8 cellular contexts compared by ENCODE assay signal in the genomic region with DNA sequence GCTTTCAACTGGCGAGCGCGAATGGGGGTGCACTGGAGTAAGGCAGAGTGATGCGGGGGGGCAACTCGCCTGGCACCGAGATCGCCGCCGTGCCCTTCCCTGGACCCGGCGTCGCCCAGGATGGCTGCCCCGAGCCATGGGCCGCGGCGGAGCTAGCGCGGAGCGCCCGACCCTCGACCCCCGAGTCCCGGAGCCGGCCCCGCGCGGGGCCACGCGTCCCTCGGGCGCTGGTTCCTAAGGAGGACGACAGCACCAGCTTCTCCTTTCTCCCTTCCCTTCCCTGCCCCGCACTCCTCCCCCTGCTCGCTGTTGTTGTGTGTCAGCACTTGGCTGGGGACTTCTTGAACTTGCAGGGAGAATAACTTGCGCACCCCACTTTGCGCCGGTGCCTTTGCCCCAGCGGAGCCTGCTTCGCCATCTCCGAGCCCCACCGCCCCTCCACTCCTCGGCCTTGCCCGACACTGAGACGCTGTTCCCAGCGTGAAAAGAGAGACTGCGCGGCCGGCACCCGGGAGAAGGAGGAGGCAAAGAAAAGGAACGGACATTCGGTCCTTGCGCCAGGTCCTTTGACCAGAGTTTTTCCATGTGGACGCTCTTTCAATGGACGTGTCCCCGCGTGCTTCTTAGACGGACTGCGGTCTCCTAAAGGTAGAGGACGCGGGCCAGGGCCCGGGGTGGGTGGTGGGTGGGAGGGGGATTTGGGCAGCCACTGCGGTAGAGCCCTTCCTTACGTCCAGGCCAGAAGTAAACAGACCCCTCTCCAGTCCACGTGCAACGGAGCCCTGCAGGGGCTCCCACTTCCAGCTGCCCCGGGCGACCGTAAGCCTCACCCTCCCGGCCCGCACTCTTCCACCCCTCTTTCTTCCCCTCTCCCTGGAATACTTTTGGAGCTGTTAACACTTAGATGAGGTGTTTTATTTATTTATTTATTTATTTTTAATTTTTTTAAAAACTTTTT. TPM values are rescaled to one million over a fixed set of nuclear protein-coding genes. Genes with fewer than 3 reads are reported as not detected.
A peak's percentile ranks its signal among the peaks of the same experiment; 100 is the strongest.
DNase-seq lines count a peak whose midpoint lies in the region; FAIRE-seq and TF ChIP-seq lines count a peak whose summit lies in the region.

No MANE protein-coding gene starts in this region.

- H3K9me3 ChIP-seq in GM23248 (ENCODE audit: low read depth) (no peaks in the 10 kb centered on the region), astrocyte (ENCODE audit: insufficient read depth, low read depth, low read length) (no peaks in the 10 kb centered on the region), iPS-15b (ENCODE audit: control insufficient read depth, insufficient read depth, low read length) (no peaks in the 10 kb centered on the region)
- H3K9me3 ChIP-seq in effector memory CD4-positive, alpha-beta T cell (ENCODE audit: control insufficient read depth, low read length) = no peaks in the 10 kb centered on the region

- 2 to 3% methylated on average over 30 to 59 of the region's 70 CpGs for WGBS in GM23248 (ENCODE audit: low coverage in 1 of 2, low lambda C conversion rate in 2 of 2, missing lambda C conversion rate in 2 of 2), 2 experiments

- H3K9me2 ChIP-seq in GM23248 (ENCODE audit: insufficient read depth) = no peaks in the 10 kb centered on the region

- DNase-seq in AG08396 (ENCODE audit: low spot score) (peak; percentile 35), GM23248 (peak; percentile 62), astrocyte (ENCODE audit: low read depth) (peak; percentile 38), AG08395 (ENCODE audit: low spot score) (no peak), KBM-7 (no peak)
- DNase-seq in effector memory CD4-positive, alpha-beta T cell = no peak

- no peaks in the 10 kb centered on the region for H3K79me2 ChIP-seq in GM23248 (ENCODE audit: insufficient read depth)
- H3K79me2 ChIP-seq in astrocyte (ENCODE audit: insufficient read depth, low read length) = no peaks in the 10 kb centered on the region

- no peak for TF ChIP-seq CTCF in astrocyte (IDR thresholded peaks at IDR 0.05; ENCODE audit: insufficient read depth, low read depth, low read length)

- H3K36me3 Mint-ChIP-seq in astrocyte (ENCODE audit: low read depth, unreplicated experiment) = no peaks in the 10 kb centered on the region

- peaks cover 2% of the 10 kb centered on the region for H3K4me1 Mint-ChIP-seq in astrocyte (ENCODE audit: low read depth, unreplicated experiment)

- H2AFZ ChIP-seq in GM23248 (peak overlapping the region; percentile 92), astrocyte (ENCODE audit: low read depth, low read length) (peak overlapping the region; percentile 95)

- H3K36me3 ChIP-seq in GM23248 (ENCODE audit: low read depth) = no peaks in the 10 kb centered on the region
- no peaks in the 10 kb centered on the region for H3K36me3 ChIP-seq in astrocyte (ENCODE audit: insufficient read depth, low read length)
- H3K36me3 ChIP-seq in iPS-15b (ENCODE audit: control insufficient read depth, insufficient read depth, low read length) = no peaks in the 10 kb centered on the region
- no peaks in the 10 kb centered on the region for H3K36me3 ChIP-seq in effector memory CD4-positive, alpha-beta T cell (ENCODE audit: control insufficient read depth, insufficient read depth, low read length)

- H3F3A ChIP-seq in GM23248 (ENCODE audit: insufficient read depth) = peaks cover 12% of the 10 kb centered on the region; the same call in 1 of the 2 replicates

- FAIRE-seq in astrocyte (lab: Jason Lieb, UNC) = no peak

- no peaks in the 10 kb centered on the region for H4K20me1 ChIP-seq in GM23248 (ENCODE audit: insufficient read depth)
- H4K20me1 ChIP-seq in astrocyte (ENCODE audit: insufficient read depth, low read length) = peaks cover 18% of the 10 kb centered on the region

- H3K4me3 Mint-ChIP-seq in astrocyte (ENCODE audit: unreplicated experiment) = peak overlapping the region; percentile 87

- H3K4me2 ChIP-seq in GM23248 (ENCODE audit: unreplicated experiment) (peak overlapping the region; percentile 84), astrocyte (ENCODE audit: low read length) (peak overlapping the region; percentile 87)

- no peaks in the 10 kb centered on the region for H3K9me3 Mint-ChIP-seq in astrocyte (ENCODE audit: unreplicated experiment)

- peak overlapping the region; percentile 27 for H3K9ac ChIP-seq in GM23248
- peak overlapping the region; percentile 74 for H3K9ac ChIP-seq in astrocyte (ENCODE audit: low read length)
- H3K9ac ChIP-seq in iPS-15b (ENCODE audit: low read depth, low read length) = no peak overlapping the region

- H3K27ac ChIP-seq in GM23248 = no peak overlapping the region
- H3K27ac ChIP-seq in astrocyte (ENCODE audit: low read depth, low read length) = no peak overlapping the region
- H3K27ac ChIP-seq in skin epidermis = peak overlapping the region in 17 of 21 experiments; percentile 20 to 86 (median 70)
- H3K27ac ChIP-seq in effector memory CD4-positive, alpha-beta T cell (ENCODE audit: insufficient read depth, low read length, poor library complexity, severe bottlenecking) = no peak overlapping the region

- H3K4me1 ChIP-seq in GM23248 (ENCODE audit: insufficient read depth) (no peaks in the 10 kb centered on the region), astrocyte (ENCODE audit: insufficient read depth, low read length) (peaks cover 13% of the 10 kb centered on the region), iPS-15b (ENCODE audit: control insufficient read depth, insufficient read depth, low read length) (peaks cover 28% of the 10 kb centered on the region)
- H3K4me1 ChIP-seq in effector memory CD4-positive, alpha-beta T cell (ENCODE audit: control insufficient read depth, insufficient read depth, low read length, poor library complexity, severe bottlenecking) = no peaks in the 10 kb centered on the region

- in situ Hi-C loops in GM23248 (cut with MboI) (loop anchor here (25.0 kb wide), 1 partner anchor 519 kb away; no protein-coding TSS in a partner anchor), KBM-7 (cut with MboI; ENCODE audit: low pct_unique_long_range_greater_than_20kb, low sequenced_read_pairs) (no loop called here)

- peaks cover 6% of the 10 kb centered on the region for H3K27me3 Mint-ChIP-seq in astrocyte (ENCODE audit: low read depth, unreplicated experiment)

- no peaks in the 10 kb centered on the region for H3K27me3 ChIP-seq in GM23248 (replicated peaks; ENCODE audit: insufficient read depth)
- no peaks in the 10 kb centered on the region for H3K27me3 ChIP-seq in astrocyte (ENCODE audit: insufficient read depth, low read length)
- peaks cover 37% of the 10 kb centered on the region for H3K27me3 ChIP-seq in iPS-15b (ENCODE audit: control insufficient read depth, insufficient read depth, low read length)
- no peaks in the 10 kb centered on the region for H3K27me3 ChIP-seq in effector memory CD4-positive, alpha-beta T cell (replicated peaks; ENCODE audit: control insufficient read depth, insufficient read depth, low read length, poor library complexity, severe bottlenecking)

- H3K4me3 ChIP-seq in GM23248 = peak overlapping the region; percentile 78
- H3K4me3 ChIP-seq in astrocyte (ENCODE audit: insufficient read depth, low read depth, low read length) = peak overlapping the region; percentile 69
- H3K4me3 ChIP-seq in iPS-15b (ENCODE audit: low read depth, low read length) = peak overlapping the region; percentile 73
- peak overlapping the region; percentile 54 to 77 (median 66) for H3K4me3 ChIP-seq in skin epidermis
- no peak overlapping the region for H3K4me3 ChIP-seq in effector memory CD4-positive, alpha-beta T cell (ENCODE audit: insufficient read depth, low read depth, low read length, poor library complexity, severe bottlenecking)

- no peak overlapping the region for H3K27ac Mint-ChIP-seq in astrocyte (ENCODE audit: unreplicated experiment)

RNA-seq across cellular contexts. Expression of a gene that starts 1.0 kb away (rescaled TPM):
- 0.38 and 0.76 TPM in 2 replicates for total RNA-seq in GM23248 (2014; rRNA removed; shearing (Covaris generic))
- 0.33 and 0.34 TPM in 2 replicates for polyA plus RNA-seq in GM23248 (2016; fragmentation: Nextera tagmentation; extraction: Ambion mirVana)
- total RNA-seq in astrocyte = 4.7 and 9.2 TPM in 2 replicates

Comparison
In these comparisons a context has a peak if more than half of its experiments do, and no peak if none do; other contexts are left out.
1. DNase-seq: peak in AG08396 (single experiment), GM23248 (single experiment) and astrocyte (single experiment); none in effector memory CD4-positive, alpha-beta T cell (0 of 3), AG08395 (single experiment) and KBM-7 (single experiment).
2. H3K27ac ChIP-seq: peak in skin epidermis (17 of 21); none in GM23248 (single experiment), astrocyte (single experiment) and effector memory CD4-positive, alpha-beta T cell (single experiment).